Comparison of ENCODE assay signal across 20 cellular contexts in genomic region chr11:384511-384910, GRCh38. TPM values are rescaled to one million over a fixed set of nuclear protein-coding genes. Genes with fewer than 3 reads are reported as not detected.
DNase-seq lines count a peak whose midpoint lies in the region; ATAC-seq and TF ChIP-seq lines count a peak whose summit lies in the region.
"Had no signal": no experiment of that assay in that cellular context is flagged by ENCODE, and none has a peak within 500 bp of the region (broad histone marks: within the 10 kb centered on the region; RNA-seq: fewer than 3 reads in every experiment).

No MANE protein-coding gene starts in this region.

- TF ChIP-seq CTCF in HEK293 (tag by site-specific recombination; IDR thresholded peaks at IDR 0.05): no peak
- TF ChIP-seq CTCF in prostate gland (IDR thresholded peaks at IDR 0.05): no peak

- H3K4me3 ChIP-seq in right cardiac atrium (ENCODE audit: low read length): no peak overlapping the region
- H3K4me3 ChIP-seq in BLaER1 treated with 17β-estradiol and CSF1 and Interleukin-3, amounts not matched to agents 10 nM and 100 nM: no peak overlapping the region
- no peak overlapping the region for H3K4me3 ChIP-seq in HEK293 (ENCODE audit: low read depth, low read length)
- no peak overlapping the region for H3K4me3 ChIP-seq in prostate gland
- H3K4me3 ChIP-seq: A549 had no signal

- H4K20me1 ChIP-seq in BLaER1 treated with 17β-estradiol and CSF1 and Interleukin-3, amounts not matched to agents 10 nM and 100 nM: no peaks in the 10 kb centered on the region

- no peak for ATAC-seq in right cardiac atrium
- ATAC-seq in Right ventricle myocardium superior (ENCODE audit: poor library complexity): no peak
- ATAC-seq in GM18858 (IDR thresholded peaks at IDR 0.05; ENCODE audit: unreplicated experiment): no peak
- ATAC-seq: A549; CD8-positive, alpha-beta T cell had no signal

- H3K9ac ChIP-seq in BLaER1 treated with 17β-estradiol and CSF1 and Interleukin-3, amounts not matched to agents 10 nM and 100 nM: no peak overlapping the region

- no peak overlapping the region for H3K27ac ChIP-seq in right cardiac atrium (ENCODE audit: low read length)
- no peak overlapping the region for H3K27ac ChIP-seq in BLaER1 treated with 17β-estradiol and CSF1 and Interleukin-3, amounts not matched to agents 10 nM and 100 nM
- H3K27ac ChIP-seq in HEK293 (ENCODE audit: extremely low read depth, low read depth, low read length): no peak overlapping the region
- no peak overlapping the region for H3K27ac ChIP-seq in prostate gland
- H3K27ac ChIP-seq: A549, C4-2B had no signal

- WGBS in right cardiac atrium: 90% methylated on average over 16 of the region's 16 CpGs
- whole genome bisulfite sequencing in prostate gland: 90% methylated on average over 13 of the region's 16 CpGs

- CTCF ChIA-PET in HEK293 (lab: Yijun Ruan, JAX): no interaction called here

- POLR2A ChIA-PET in HEK293 (lab: Yijun Ruan, JAX): no interaction called here

- intact Hi-C loops in right cardiac atrium (cut with DNase I): no loop called here
- intact Hi-C loops in Right ventricle myocardium superior (cut with DNase I): no loop called here
- intact Hi-C loops in prostate gland (cut with DNase I): no loop called here
- intact Hi-C loops in posterior vena cava (cut with DNase I): loop anchor here in 1 of 2 donors (10.0 kb wide), 1 partner anchor 120 kb away; no protein-coding TSS in a partner anchor

- peaks cover 0 to 10% (median 0%) of the 10 kb centered on the region in 11 experiments; a peak in 5 of 22 replicates for H3K36me3 ChIP-seq in BLaER1 treated with 17β-estradiol and CSF1 and Interleukin-3, amounts not matched to agents 10 nM and 100 nM
- H3K36me3 ChIP-seq in HEK293 (ENCODE audit: control insufficient read depth in 2 of 2, insufficient read depth in 1 of 2, low read length in 2 of 2): peaks cover 0 to 20% of the 10 kb centered on the region in 2 experiments; a peak in 1 of 3 replicates
- no peaks in the 10 kb centered on the region for H3K36me3 ChIP-seq in prostate gland
- H3K36me3 ChIP-seq: BE2C had no signal

- DNase-seq in right cardiac atrium (peak; percentile 4 to 50 (median 34)), Right ventricle myocardium superior (no peak), prostate gland (ENCODE audit: low spot score) (no peak), posterior vena cava (ENCODE audit: low spot score) (no peak)
- DNase-seq: 8988T; ACHN; AML-193; BE2C; Caco-2; CD4-positive, CD25-positive, alpha-beta regulatory T cell; CD8-positive, alpha-beta T cell; DMS153; DND-41; GOT3; HCEC 1CT had no signal

- peak overlapping the region in 8 of 11 experiments; percentile 5 to 90 (median 38); a peak in 11 of 22 replicates for H3K4me2 ChIP-seq in BLaER1 treated with 17β-estradiol and CSF1 and Interleukin-3, amounts not matched to agents 10 nM and 100 nM
- H3K4me2 ChIP-seq: A549 had no signal

- no peaks in the 10 kb centered on the region for H3K27me3 ChIP-seq in right cardiac atrium (ENCODE audit: control insufficient read depth, insufficient read depth)
- 0 out of 22 replicates have a peak, but pooled peaks cover 0 to 4% (median 0%) of the 10 kb centered on the region in 11 experiments for H3K27me3 ChIP-seq in BLaER1 treated with 17β-estradiol and CSF1 and Interleukin-3, amounts not matched to agents 10 nM and 100 nM
- H3K27me3 ChIP-seq in prostate gland (replicated peaks; ENCODE audit: insufficient read depth): no peaks in the 10 kb centered on the region
- H3K27me3 ChIP-seq: BE2C had no signal

- H3K4me1 ChIP-seq in right cardiac atrium (ENCODE audit: control insufficient read depth, insufficient read depth, low read length) (no peaks in the 10 kb centered on the region), HEK293 (ENCODE audit: control insufficient read depth, insufficient read depth, low read length) (no peaks in the 10 kb centered on the region), prostate gland (replicated peaks) (no peaks in the 10 kb centered on the region)
- peaks cover 4 to 46% (median 30%) of the 10 kb centered on the region in 10 experiments; a peak in 18 of 20 replicates for H3K4me1 ChIP-seq in BLaER1 treated with 17β-estradiol and CSF1 and Interleukin-3, amounts not matched to agents 10 nM and 100 nM
- H3K4me1 ChIP-seq: A549, BE2C had no signal

- no peak for TF ChIP-seq POLR2A in prostate gland (IDR thresholded peaks at IDR 0.05)

- H3K9me3 ChIP-seq in right cardiac atrium (ENCODE audit: control insufficient read depth, low read length) (no peaks in the 10 kb centered on the region), HEK293 (ENCODE audit: control insufficient read depth, insufficient read depth, low read depth, low read length) (no peaks in the 10 kb centered on the region), prostate gland (no peaks in the 10 kb centered on the region)
- peaks cover 22 to 62% (median 37%) of the 10 kb centered on the region in 11 experiments for H3K9me3 ChIP-seq in BLaER1 treated with 17β-estradiol and CSF1 and Interleukin-3, amounts not matched to agents 10 nM and 100 nM (replicated peaks in 1 of 11)
- H3K9me3 ChIP-seq: A549, BE2C had no signal

TF ChIP-seq in HEK293, 187 proteins besides CTCF, POLR2A, EP300 and RAD21:
- TF ChIP-seq YY1 (tag by site-specific recombination; IDR thresholded peaks at IDR 0.05) (no peak), GLI2 (tag by site-specific recombination; IDR thresholded peaks at IDR 0.05; ENCODE audit: borderline replicate concordance, low read depth) (no peak), ZIC2 (tag by site-specific recombination; IDR thresholded peaks at IDR 0.05) (peak; percentile 38; the same call in 1 of the 2 replicates), RBAK (tag by site-specific recombination; IDR thresholded peaks at IDR 0.05) (no peak)
TF ChIP-seq in HEK293: peak in this region for 1.

RNA-seq across cellular contexts. Expression of gene PKP3, which starts 9.5 kb away (rescaled TPM):
- under 1 TPM; 0.26 to 0.88 (median 0.63) TPM for total RNA-seq in right cardiac atrium
- polyA plus RNA-seq in right cardiac atrium: 0.36 TPM
- 0.86 TPM for total RNA-seq in Right ventricle myocardium superior
- total RNA-seq in prostate gland: 10 to 100 TPM; 58.6 to 88.4 TPM
- under 1 TPM in 1 of 2 donors, not detected in 1; 0.10 TPM for total RNA-seq in posterior vena cava

RNA-seq across cellular contexts. Expression of gene B4GALNT4, which starts 15.2 kb away (rescaled TPM):
- total RNA-seq in right cardiac atrium: 1 to 10 TPM; 1.0 to 1.6 (median 1.3) TPM
- 2.5 TPM for polyA plus RNA-seq in right cardiac atrium
- 0.94 TPM for total RNA-seq in Right ventricle myocardium superior
- 10 to 100 TPM in 1 of 2 donors, 1 to 10 TPM in 1; 5.8 to 14.2 TPM for total RNA-seq in prostate gland
- 1 to 10 TPM in 1 of 2 donors, under 1 TPM in 1; 0.52 to 1.8 TPM for total RNA-seq in posterior vena cava
- polyA plus RNA-seq: CD4-positive, CD25-positive, alpha-beta regulatory T cell had no signal

RNA-seq across cellular contexts. Expression of gene SIGIRR, which starts 30.3 kb away (rescaled TPM):
- total RNA-seq in right cardiac atrium (10 to 100 TPM; 28.6 to 42.4 (median 35.1) TPM), Right ventricle myocardium superior (38.6 TPM), prostate gland (10 to 100 TPM; 40.4 to 75.6 TPM), posterior vena cava (10 to 100 TPM; 30.7 to 45.2 TPM)
- 61.8 TPM for polyA plus RNA-seq in right cardiac atrium

RNA-seq across cellular contexts. Expression of gene ANO9, which starts 57.3 kb away (rescaled TPM):
- under 1 TPM; 0.14 to 0.46 (median 0.20) TPM for total RNA-seq in right cardiac atrium
- 0.20 TPM for polyA plus RNA-seq in right cardiac atrium
- 0.08 TPM for total RNA-seq in Right ventricle myocardium superior
- 1 to 10 TPM; 8.4 to 9.1 TPM for total RNA-seq in prostate gland
- under 1 TPM; 0.57 to 0.93 TPM for total RNA-seq in posterior vena cava

Comparison
In these comparisons a context has a peak if more than half of its experiments do, and no peak if none do; other contexts are left out.
1. DNase-seq: peak in right cardiac atrium (3 of 3); none in Right ventricle myocardium superior (single experiment), prostate gland (single experiment) and posterior vena cava (single experiment).
2. RNA of gene PKP3, which starts 9.5 kb away (total RNA-seq): 58.6 to 88.4 TPM in prostate gland; 0.26 to 0.88 TPM in right cardiac atrium, 0.86 TPM in Right ventricle myocardium superior (single experiment) and 0.10 TPM in posterior vena cava; every median in the first group is over 10 times any median in the second.